In the genomic region with DNA sequence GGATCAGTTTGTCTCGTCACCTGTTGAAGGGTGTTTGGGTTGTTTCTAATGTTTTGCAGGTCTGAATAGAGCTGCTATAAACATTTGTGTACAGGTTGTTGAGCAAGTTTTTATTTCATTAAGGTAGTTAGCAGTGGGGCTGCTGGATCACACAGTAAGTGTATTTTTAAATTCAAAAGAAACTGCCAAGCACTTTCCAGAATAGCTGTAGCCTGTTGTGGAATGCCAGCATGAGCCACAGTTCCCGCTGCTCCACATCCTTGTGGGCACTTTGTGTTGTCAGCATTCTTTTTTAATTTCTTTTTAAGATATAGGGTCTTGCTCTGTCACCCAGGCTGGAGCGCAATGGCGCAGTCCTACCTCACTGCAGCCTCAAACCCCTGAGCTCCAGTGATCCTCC, we compare ENCODE assay signal across 19 cellular contexts. TPM values are rescaled to one million over a fixed set of nuclear protein-coding genes. Genes with fewer than 3 reads are reported as not detected.
DNase-seq lines count a peak whose midpoint lies in the region; ATAC-seq, FAIRE-seq and TF ChIP-seq lines count a peak whose summit lies in the region.
"Had no signal": no experiment of that assay in that cellular context is flagged by ENCODE, and none has a peak within 500 bp of the region (broad histone marks: within the 10 kb centered on the region; RNA-seq: fewer than 3 reads in every experiment).

No MANE protein-coding gene starts in this region.

- H3K9me3 ChIP-seq in astrocyte (ENCODE audit: insufficient read depth, low read depth, low read length) (no peaks in the 10 kb centered on the region), thoracic aorta (no peaks in the 10 kb centered on the region), sigmoid colon (no peaks in the 10 kb centered on the region)

- H3K27ac ChIP-seq in astrocyte (ENCODE audit: low read depth, low read length): no peak overlapping the region
- H3K27ac ChIP-seq in thoracic aorta: peak overlapping the region; percentile 59 to 63
- H3K27ac ChIP-seq in sigmoid colon: no peak overlapping the region
- H3K27ac ChIP-seq: C4-2B, KMS-11 had no signal

- H3K9ac ChIP-seq in astrocyte (ENCODE audit: low read length): no peak overlapping the region
- H3K9ac ChIP-seq: KMS-11 had no signal

- H3K4me1 ChIP-seq in astrocyte (ENCODE audit: insufficient read depth, low read length): peaks cover 6% of the 10 kb centered on the region
- peaks cover 3 to 14% of the 10 kb centered on the region in 2 donors for H3K4me1 ChIP-seq in thoracic aorta (ENCODE audit: control insufficient read depth in 1 of 2, low read depth in 2 of 2)
- H3K4me1 ChIP-seq in sigmoid colon: no peaks in the 10 kb centered on the region

- H3K9me3 Mint-ChIP-seq in activated naive CD8-positive, alpha-beta T cell treated with anti-CD3 and anti-CD28 coated beads, Interleukin-2, amount 50 U/mL, for 24 hours: no peaks in the 10 kb centered on the region
- peaks cover 3% of the 10 kb centered on the region for H3K9me3 Mint-ChIP-seq in activated naive CD8-positive, alpha-beta T cell treated with anti-CD3 and anti-CD28 coated beads for 36 hours
- peaks cover 7% of the 10 kb centered on the region for H3K9me3 Mint-ChIP-seq in astrocyte (ENCODE audit: unreplicated experiment)

- TF ChIP-seq CTCF in astrocyte (IDR thresholded peaks at IDR 0.05; ENCODE audit: insufficient read depth, low read depth, low read length) (no peak), thoracic aorta (IDR thresholded peaks at IDR 0.05) (no peak), sigmoid colon (IDR thresholded peaks at IDR 0.05) (no peak)

- H2AFZ ChIP-seq in astrocyte (ENCODE audit: low read depth, low read length): no peak overlapping the region

- no peak overlapping the region for H3K4me2 ChIP-seq in astrocyte (ENCODE audit: low read length)
- H3K4me2 ChIP-seq: KMS-11 had no signal

- no peak for TF ChIP-seq POLR2A in sigmoid colon (IDR thresholded peaks at IDR 0.05)

- DNase-seq in activated naive CD8-positive, alpha-beta T cell treated with anti-CD3 and anti-CD28 coated beads, Interleukin-2, amount 50 U/mL, for 24 hours: no peak
- no peak for DNase-seq in activated naive CD8-positive, alpha-beta T cell treated with anti-CD3 and anti-CD28 coated beads for 36 hours
- DNase-seq in astrocyte (ENCODE audit: low read depth): no peak
- peak; percentile 25 for DNase-seq in myocyte (ENCODE audit: low read depth)
- DNase-seq in thoracic aorta (ENCODE audit: low spot score): no peak
- DNase-seq in sigmoid colon: no peak
- DNase-seq in activated CD4-positive, alpha-beta T cell treated with anti-CD3 and anti-CD28 coated beads for 4 hours: no peak
- DNase-seq: EL, GOT3, NCI-H1436, NCI-H2029 treated with DMSO at 0.1 percent for 48 hours, NCI-H2171 treated with DMSO at 0.1 percent for 48 hours, NCI-H748 treated with DMSO at 0.1 percent for 48 hours, OCI-M1 had no signal

- H3K4me3 ChIP-seq in astrocyte (ENCODE audit: insufficient read depth, low read depth, low read length) (no peak overlapping the region), thoracic aorta (no peak overlapping the region), sigmoid colon (no peak overlapping the region)

- H3K27ac Mint-ChIP-seq in activated naive CD8-positive, alpha-beta T cell treated with anti-CD3 and anti-CD28 coated beads, Interleukin-2, amount 50 U/mL, for 24 hours: peak overlapping the region; percentile 6
- no peak overlapping the region for H3K27ac Mint-ChIP-seq in activated naive CD8-positive, alpha-beta T cell treated with anti-CD3 and anti-CD28 coated beads for 36 hours
- no peak overlapping the region for H3K27ac Mint-ChIP-seq in astrocyte (ENCODE audit: unreplicated experiment)

- no peak for TF ChIP-seq EP300 in sigmoid colon (IDR thresholded peaks at IDR 0.05)

- intact Hi-C loops in sigmoid colon (cut with DNase I): no loop called here

- H3K79me2 ChIP-seq in astrocyte (ENCODE audit: insufficient read depth, low read length): no peaks in the 10 kb centered on the region

- peaks cover 31% of the 10 kb centered on the region for H3K36me3 Mint-ChIP-seq in activated naive CD8-positive, alpha-beta T cell treated with anti-CD3 and anti-CD28 coated beads, Interleukin-2, amount 50 U/mL, for 24 hours (ENCODE audit: low read depth)
- H3K36me3 Mint-ChIP-seq in activated naive CD8-positive, alpha-beta T cell treated with anti-CD3 and anti-CD28 coated beads for 36 hours: peaks cover 19% of the 10 kb centered on the region
- H3K36me3 Mint-ChIP-seq in astrocyte (ENCODE audit: low read depth, unreplicated experiment): peaks cover 23% of the 10 kb centered on the region

- WGBS in sigmoid colon, 2 donors: 95 to 97% methylated on average over 4 of the region's 4 CpGs

- H3K27me3 Mint-ChIP-seq in activated naive CD8-positive, alpha-beta T cell treated with anti-CD3 and anti-CD28 coated beads, Interleukin-2, amount 50 U/mL, for 24 hours: no peaks in the 10 kb centered on the region
- no peaks in the 10 kb centered on the region for H3K27me3 Mint-ChIP-seq in activated naive CD8-positive, alpha-beta T cell treated with anti-CD3 and anti-CD28 coated beads for 36 hours
- H3K27me3 Mint-ChIP-seq in astrocyte (ENCODE audit: low read depth, unreplicated experiment): no peaks in the 10 kb centered on the region

- no peak overlapping the region for H3K4me3 Mint-ChIP-seq in activated naive CD8-positive, alpha-beta T cell treated with anti-CD3 and anti-CD28 coated beads, Interleukin-2, amount 50 U/mL, for 24 hours
- H3K4me3 Mint-ChIP-seq in activated naive CD8-positive, alpha-beta T cell treated with anti-CD3 and anti-CD28 coated beads for 36 hours: no peak overlapping the region
- H3K4me3 Mint-ChIP-seq in astrocyte (ENCODE audit: unreplicated experiment): peak overlapping the region; percentile 34

- peaks cover 17% of the 10 kb centered on the region for H3K4me1 Mint-ChIP-seq in activated naive CD8-positive, alpha-beta T cell treated with anti-CD3 and anti-CD28 coated beads, Interleukin-2, amount 50 U/mL, for 24 hours
- H3K4me1 Mint-ChIP-seq in activated naive CD8-positive, alpha-beta T cell treated with anti-CD3 and anti-CD28 coated beads for 36 hours: peaks cover 5% of the 10 kb centered on the region
- H3K4me1 Mint-ChIP-seq in astrocyte (ENCODE audit: low read depth, unreplicated experiment): no peaks in the 10 kb centered on the region

- H3K27me3 ChIP-seq in astrocyte (ENCODE audit: insufficient read depth, low read length) (no peaks in the 10 kb centered on the region), thoracic aorta (replicated peaks; ENCODE audit: insufficient read depth) (no peaks in the 10 kb centered on the region), sigmoid colon (no peaks in the 10 kb centered on the region)

- no peak for FAIRE-seq in astrocyte (lab: Jason Lieb, UNC)

- no peak for ATAC-seq in activated naive CD8-positive, alpha-beta T cell treated with anti-CD3 and anti-CD28 coated beads, Interleukin-2, amount 50 U/mL, for 24 hours
- no peak for ATAC-seq in thoracic aorta (ENCODE audit: insufficient number of reproducible peaks, low FRiP score, low read depth)

- no peaks in the 10 kb centered on the region for H4K20me1 ChIP-seq in astrocyte (ENCODE audit: insufficient read depth, low read length)

- H3K36me3 ChIP-seq in astrocyte (ENCODE audit: insufficient read depth, low read length) (no peaks in the 10 kb centered on the region), thoracic aorta (peaks cover 6% of the 10 kb centered on the region), sigmoid colon (peaks cover 0 to 14% (median 8%) of the 10 kb centered on the region in 4 donors)

RNA-seq across cellular contexts. Expression of gene FBXW5, which starts 14.5 kb away (rescaled TPM):
- total RNA-seq in activated naive CD8-positive, alpha-beta T cell treated with anti-CD3 and anti-CD28 coated beads for 36 hours: 10 to 100 TPM; 55.6 to 59.3 TPM
- total RNA-seq in astrocyte (67.7 and 70.4 TPM in 2 replicates), myocyte (170 and 196 TPM in 2 replicates), thoracic aorta (100 to 1,000 TPM; 176 to 383 TPM), sigmoid colon (100 to 1,000 TPM; 153 to 202 (median 171) TPM)
- polyA plus RNA-seq in myocyte (2012): 89.6 TPM
- polyA plus RNA-seq in sigmoid colon: 100 to 1,000 TPM; 147 to 182 (median 165) TPM

RNA-seq across cellular contexts. Expression of gene C8G, which starts 15.0 kb away (rescaled TPM):
- total RNA-seq in activated naive CD8-positive, alpha-beta T cell treated with anti-CD3 and anti-CD28 coated beads for 36 hours: under 1 TPM in 1 of 2 experiments, not detected in 1; 0.90 TPM
- total RNA-seq in astrocyte (0.77 and 1.6 TPM in 2 replicates), myocyte (0.88 TPM in 1 of 2 replicates, not detected in the other), thoracic aorta (not detected), sigmoid colon (not detected)
- polyA plus RNA-seq in myocyte (2012): 0.47 TPM
- polyA plus RNA-seq in sigmoid colon: 10 to 100 TPM in 1 of 3 donors, 1 to 10 TPM in 2; 4.2 to 11.1 (median 5.4) TPM
- total RNA-seq: NCI-H460, RPMI7951 had no signal

RNA-seq across cellular contexts. Expression of gene LCN12, which starts 22.1 kb away (rescaled TPM):
- 1 to 10 TPM in 1 of 2 experiments, under 1 TPM in 1; 0.84 to 1.2 TPM for total RNA-seq in activated naive CD8-positive, alpha-beta T cell treated with anti-CD3 and anti-CD28 coated beads for 36 hours
- not detected in 2 replicates for total RNA-seq in astrocyte
- total RNA-seq in myocyte: 0.10 and 0.27 TPM in 2 replicates
- polyA plus RNA-seq in myocyte (2012): 0.37 TPM
- total RNA-seq in thoracic aorta: under 1 TPM in 1 of 2 donors, not detected in 1; 0.27 TPM
- 1 to 10 TPM in 1 of 4 donors, not detected in 3; 1.2 TPM for total RNA-seq in sigmoid colon
- polyA plus RNA-seq in sigmoid colon: 1 to 10 TPM in 1 of 3 donors, not detected in 2; 3.0 TPM
- total RNA-seq: M059J, RPMI7951 had no signal

RNA-seq across cellular contexts. Expression of gene TRAF2, which starts 43.7 kb away (rescaled TPM):
- 10 to 100 TPM; 38.8 to 45.8 TPM for total RNA-seq in activated naive CD8-positive, alpha-beta T cell treated with anti-CD3 and anti-CD28 coated beads for 36 hours
- total RNA-seq in astrocyte (12.5 and 14.4 TPM in 2 replicates), myocyte (7.0 and 31.0 TPM in 2 replicates), thoracic aorta (10 to 100 TPM; 11.6 to 12.9 TPM), sigmoid colon (1 to 10 TPM; 1.8 to 5.5 (median 3.9) TPM)
- 8.9 TPM for polyA plus RNA-seq in myocyte (2012)
- polyA plus RNA-seq in sigmoid colon: 10 to 100 TPM; 13.2 to 21.9 (median 13.9) TPM

RNA-seq across cellular contexts. Expression of gene PTGDS, which starts 47.3 kb away (rescaled TPM):
- total RNA-seq in activated naive CD8-positive, alpha-beta T cell treated with anti-CD3 and anti-CD28 coated beads for 36 hours: not detected
- total RNA-seq in astrocyte (5.0 and 5.6 TPM in 2 replicates), myocyte (126 and 177 TPM in 2 replicates), thoracic aorta (10 to 100 TPM; 66.1 to 89.5 TPM), sigmoid colon (10 to 100 TPM; 11.8 to 36.6 (median 32.4) TPM)
- polyA plus RNA-seq in myocyte (2012): 590 TPM
- polyA plus RNA-seq in sigmoid colon: 100 to 1,000 TPM in 1 of 3 donors, 10 to 100 TPM in 1, 1 to 10 TPM in 1; 8.3 to 218 (median 24.0) TPM
- total RNA-seq: M059J, NCI-H460 had no signal

Comparison
In these comparisons a context has a peak if more than half of its experiments do, and no peak if none do; other contexts are left out.
1. H3K27ac ChIP-seq: peak in thoracic aorta (2 of 2); none in astrocyte (single experiment) and sigmoid colon (0 of 4).